Comparison of ENCODE assay signal across 8 cellular contexts in the genomic region with DNA sequence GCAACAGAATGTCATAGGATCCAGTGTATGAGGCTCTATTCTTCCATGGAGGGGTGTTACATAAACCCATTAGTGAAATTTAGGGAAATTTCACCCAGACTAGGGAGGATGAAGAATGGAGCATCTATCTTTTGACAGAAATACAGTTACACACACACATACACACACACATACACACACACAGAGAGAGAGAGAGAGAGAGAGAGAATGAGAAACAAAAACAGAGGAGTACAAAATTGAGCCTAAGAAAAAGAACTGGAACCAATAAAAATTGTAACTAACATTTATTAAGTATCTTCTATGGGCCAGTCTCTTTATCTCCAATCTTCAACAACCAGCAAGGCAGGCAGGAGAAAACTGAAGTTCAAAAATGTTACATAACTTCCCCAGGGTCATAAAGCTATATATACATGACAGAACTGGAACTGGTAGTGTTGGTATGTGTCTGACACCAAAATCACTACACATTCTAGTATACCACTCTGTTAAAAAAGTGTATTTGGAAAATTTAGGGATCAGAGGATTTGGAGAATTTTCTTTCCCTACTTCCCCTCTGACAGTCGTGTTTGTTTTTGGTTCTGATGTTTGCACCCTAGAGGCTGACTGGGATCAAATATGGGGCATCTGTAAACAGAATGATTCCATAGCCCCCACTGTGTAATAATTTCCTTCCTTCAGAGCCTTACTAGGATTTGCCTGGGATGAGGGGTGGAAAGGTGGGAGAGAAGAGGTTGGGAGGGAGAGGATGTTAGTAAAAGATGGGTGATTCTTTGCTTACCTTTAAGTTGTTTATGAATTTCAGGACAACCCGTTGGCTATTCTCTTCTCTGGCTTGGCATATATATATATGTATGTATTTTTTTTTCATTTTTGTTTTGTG. TPM values are rescaled to one million over a fixed set of nuclear protein-coding genes. Genes with fewer than 3 reads are reported as not detected.
DNase-seq lines count a peak whose midpoint lies in the region; ATAC-seq and TF ChIP-seq lines count a peak whose summit lies in the region.

No MANE protein-coding gene starts in this region.

- DNase-seq in CD14-positive monocyte (ENCODE audit: low spot score), result no peak
- peak; percentile 25 to 58 for DNase-seq in Kasumi-1 (lab: John Stamatoyannopoulos, UW)
- no peak for DNase-seq in breast epithelium (ENCODE audit: low spot score in 2 of 2)
- no peak for DNase-seq in SHP77 (lab: John Stamatoyannopoulos, UW)
- DNase-seq in dedifferentiated amniotic fluid mesenchymal stem cell (ENCODE audit: extremely low spot score), result no peak
- DNase-seq in HK-2 (ENCODE audit: unreplicated experiment), result no peak

- H3K27ac ChIP-seq in breast epithelium, result peak overlapping the region; percentile 95 to 99
- peak overlapping the region; percentile 84 for H3K27ac ChIP-seq in muscle layer of duodenum (ENCODE audit: low read length)

- H3K9me3 ChIP-seq in breast epithelium (no peaks in the 10 kb centered on the region), muscle layer of duodenum (ENCODE audit: control insufficient read depth in 1 of 2, low read length in 2 of 2) (no peaks in the 10 kb centered on the region)

- H3K27me3 ChIP-seq in breast epithelium, result no peaks in the 10 kb centered on the region
- H3K27me3 ChIP-seq in muscle layer of duodenum (ENCODE audit: low read depth, low read length), result no peaks in the 10 kb centered on the region

- peaks cover 0 to 11% (median 0%) of the 10 kb centered on the region in 7 donors for H3K9me3 Mint-ChIP-seq in CD14-positive monocyte

- no peak for TF ChIP-seq POLR2A in breast epithelium (IDR thresholded peaks at IDR 0.05)

- no peak for TF ChIP-seq CTCF in CD14-positive monocyte (IDR thresholded peaks at IDR 0.05)
- TF ChIP-seq CTCF in breast epithelium (IDR thresholded peaks at IDR 0.05), result no peak

- H3K27ac Mint-ChIP-seq in CD14-positive monocyte, result peak overlapping the region in 5 of 7 donors; percentile 4 to 87 (median 43)

- peaks cover 3 to 14% of the 10 kb centered on the region in 2 donors for H3K36me3 Mint-ChIP-seq in CD14-positive monocyte

- H3K4me1 ChIP-seq in breast epithelium (peaks cover 0 to 9% of the 10 kb centered on the region in 2 donors), muscle layer of duodenum (ENCODE audit: control insufficient read depth in 1 of 2, insufficient read depth in 2 of 2, low read length in 2 of 2) (peaks cover 3 to 5% of the 10 kb centered on the region in 2 donors)

- peak overlapping the region; percentile 64 to 82 for H3K4me3 Mint-ChIP-seq in CD14-positive monocyte

- peak overlapping the region; percentile 72 to 97 (median 91) for H3K4me3 ChIP-seq in breast epithelium
- H3K4me3 ChIP-seq in muscle layer of duodenum (ENCODE audit: low read depth in 1 of 2, low read length in 2 of 2), result peak overlapping the region; percentile 58 to 70

- peaks cover 36 to 68% (median 38%) of the 10 kb centered on the region in 3 donors for H3K27me3 Mint-ChIP-seq in CD14-positive monocyte (ENCODE audit: low read depth in 3 of 3)

- ATAC-seq in HG03521 (IDR thresholded peaks at IDR 0.05; ENCODE audit: unreplicated experiment), result no peak

- intact Hi-C loops in CD14-positive monocyte (cut with micrococcal nuclease), result loop anchor here (5.0 to 10.0 kb wide), 3 partner anchors 96 to 154 kb away; no protein-coding TSS in a partner anchor
- intact Hi-C loops in breast epithelium (cut with DNase I; ENCODE audit: low total_unique reads), result loop anchor here (5.0 kb wide), 1 partner anchor 681 kb away; no protein-coding TSS in a partner anchor

- H3K36me3 ChIP-seq in breast epithelium, result no peaks in the 10 kb centered on the region
- H3K36me3 ChIP-seq in muscle layer of duodenum (ENCODE audit: control insufficient read depth in 1 of 2, insufficient read depth in 2 of 2, low read length in 2 of 2), result no peaks in the 10 kb centered on the region

- H3K4me1 Mint-ChIP-seq in CD14-positive monocyte, result peaks cover 34% of the 10 kb centered on the region

RNA-seq across cellular contexts. Expression of gene ZFYVE9, which starts 1.0 kb away (rescaled TPM):
- not detected for polyA plus RNA-seq in CD14-positive monocyte
- 10 to 100 TPM; 31.1 to 44.3 (median 32.8) TPM for total RNA-seq in breast epithelium

Comparison
In these comparisons a context has a peak if more than half of its experiments do, and no peak if none do; other contexts are left out.
1. DNase-seq: peak in Kasumi-1 (2 of 2); none in CD14-positive monocyte (single experiment), breast epithelium (0 of 2), SHP77 (0 of 2), dedifferentiated amniotic fluid mesenchymal stem cell (single experiment) and HK-2 (single experiment).